In genomic region chr3:41200669-41201021, GRCh38 we compare ENCODE assay signal across 8 cellular contexts. TPM values are rescaled to one million over a fixed set of nuclear protein-coding genes. Genes with fewer than 3 reads are reported as not detected.
DNase-seq lines count a peak whose midpoint lies in the region; ATAC-seq, FAIRE-seq and TF ChIP-seq lines count a peak whose summit lies in the region.

No MANE protein-coding gene starts in this region.

- TF ChIP-seq EP300 in HepG2 (IDR thresholded peaks at IDR 0.05; ENCODE audit: low read depth in 2 of 2, low read length in 2 of 2), result no peak
- TF ChIP-seq EP300 in HepG2 (CRISPR knock-in tag; IDR thresholded peaks at IDR 0.05; ENCODE audit: borderline replicate concordance), result no peak

- no TSS peak for BruUV-seq in Panc1 (replicated peaks; lab: Mats Ljungman, UMichigan)
- BruUV-seq in HepG2 (replicated peaks; lab: Mats Ljungman, UMichigan), result no TSS peak

- intact Hi-C loops in Panc1 (cut with micrococcal nuclease; ENCODE audit: unreplicated experiment) (loop anchor here (5.0 kb wide), 1 partner anchor 618 kb away; no protein-coding TSS in a partner anchor), breast epithelium (cut with DNase I; ENCODE audit: low total_unique reads) (no loop called here), HepG2 (cut with micrococcal nuclease; ENCODE audit: unreplicated experiment) (loop anchor here (5.0 kb wide), 1 partner anchor 77 kb away; no protein-coding TSS in a partner anchor)

- H3K27ac ChIP-seq in Panc1 (ENCODE audit: low read length), result peak overlapping the region; percentile 85
- H3K27ac ChIP-seq in breast epithelium, result peak overlapping the region; percentile 99 to 100
- peak overlapping the region; percentile 69 for H3K27ac ChIP-seq in HepG2 (ENCODE audit: extremely low read length, insufficient read depth, low read length)
- H3K27ac ChIP-seq in substantia nigra (ENCODE audit: low read depth, low read length, poor library complexity, severe bottlenecking), result peak overlapping the region; percentile 46

- H3K9ac ChIP-seq in HepG2 (ENCODE audit: insufficient read depth, low read depth, low read length), result peak overlapping the region; percentile 84

- H3K27me3 ChIP-seq in Panc1 (ENCODE audit: control insufficient read depth, insufficient read depth, low read length) (no peaks in the 10 kb centered on the region), breast epithelium (no peaks in the 10 kb centered on the region), HepG2 (ENCODE audit: control insufficient read depth in 1 of 2, insufficient read depth in 2 of 2, low read length in 2 of 2) (peaks cover 0 to 5% of the 10 kb centered on the region in 2 experiments; a peak in 1 of 5 replicates)

- ATAC-seq in Panc1 (no peak), HepG2 (no peak), HG03045 (IDR thresholded peaks at IDR 0.05; ENCODE audit: unreplicated experiment) (no peak)

- TF ChIP-seq RAD21 in HepG2 (CRISPR knock-in tag; IDR thresholded peaks at IDR 0.05), result no peak

- peak; percentile 37 for FAIRE-seq in HepG2 (lab: Jason Lieb, UNC)

- H3K9me3 ChIP-seq in Panc1 (ENCODE audit: control insufficient read depth, insufficient read depth, low read depth, low read length) (no peaks in the 10 kb centered on the region), breast epithelium (no peaks in the 10 kb centered on the region), HepG2 (ENCODE audit: low read length) (no peaks in the 10 kb centered on the region)

- TF ChIP-seq CTCF in Panc1 (IDR thresholded peaks at IDR 0.05) (no peak), breast epithelium (IDR thresholded peaks at IDR 0.05) (no peak), HepG2 (CRISPR knock-in tag; IDR thresholded peaks at IDR 0.05) (no peak)

- H3K4me2 ChIP-seq in HepG2 (ENCODE audit: low read depth, low read length), result peak overlapping the region; percentile 87

- H3K79me2 ChIP-seq in HepG2 (ENCODE audit: insufficient read depth, low read length), result peaks cover 67% of the 10 kb centered on the region

- H3K4me3 ChIP-seq in Panc1 (ENCODE audit: low read depth in 2 of 2, low read length in 2 of 2), result peak overlapping the region; percentile 89 to 94
- peak overlapping the region; percentile 92 to 96 (median 96) for H3K4me3 ChIP-seq in breast epithelium
- H3K4me3 ChIP-seq in HepG2 (replicated peaks in 1 of 3; ENCODE audit: insufficient read depth in 1 of 3, low read depth in 2 of 3, low read length in 3 of 3), result peak overlapping the region; percentile 98 to 100 (median 99)

- peak; percentile 7 for DNase-seq in stimulated activated CD4-positive, alpha-beta T cell treated with anti-CD3 and anti-CD28 coated beads, Interleukin-1b, Interleukin-23, amount 100 ng/mL, for 48 hours
- no peak for DNase-seq in stimulated activated CD4-positive, alpha-beta T cell treated with anti-CD3 and anti-CD28 coated beads, Interleukin-12 subunit alpha, Interleukin-12 subunit beta, amount 100 ng/mL, for 4 hours
- no peak for DNase-seq in Panc1 (ENCODE audit: low read depth, low spot score)
- DNase-seq in breast epithelium (ENCODE audit: low spot score in 2 of 2), result peak in 1 of 2 donors; percentile 21
- peak; percentile 43 for DNase-seq in HepG2 (ENCODE audit: low spot score)
- DNase-seq in substantia nigra (lab: John Stamatoyannopoulos, UW), result peak in 13 of 49 donors; percentile 4 to 46 (median 11)
- DNase-seq in activated CD8-positive, alpha-beta memory T cell treated with anti-CD3 and anti-CD28 coated beads, Interleukin-2, amount 50 U/mL, for 4 hours, result no peak

- in situ Hi-C loops in Panc1 (cut with HindIII; ENCODE audit: low pct_unique_long_range_greater_than_20kb, low sequenced_read_pairs), result no loop called here
- in situ Hi-C loops in HepG2 (cut with HindIII; ENCODE audit: extremely low pct_ligation_motif_present, low pct_unique_long_range_greater_than_20kb), result loop anchor here (25.0 kb wide), 1 partner anchor 613 kb away; no protein-coding TSS in a partner anchor

- H3K4me1 ChIP-seq in Panc1 (ENCODE audit: control insufficient read depth, insufficient read depth, low read length) (peaks cover 24% of the 10 kb centered on the region), breast epithelium (peaks cover 0 to 18% of the 10 kb centered on the region in 2 donors), HepG2 (ENCODE audit: insufficient read depth, low read length) (peaks cover 41% of the 10 kb centered on the region)

- H3K36me3 ChIP-seq in Panc1 (ENCODE audit: control insufficient read depth, insufficient read depth, low read length) (peaks cover 2% of the 10 kb centered on the region; the same call in 1 of the 2 replicates), breast epithelium (no peaks in the 10 kb centered on the region), HepG2 (replicated peaks in 1 of 2; ENCODE audit: control insufficient read depth in 1 of 2, insufficient read depth in 2 of 2, low read length in 2 of 2) (no peaks in the 10 kb centered on the region)

- POLR2A ChIA-PET in Panc1 (lab: Charles Lee) (interaction anchor here (0.6 kb wide), 1 partner anchor 416 kb away, joined by 5 read pairs; no protein-coding TSS in a partner anchor), HepG2 (lab: Yijun Ruan, JAX) (interaction anchor here (0.9 to 3.7 kb wide), 8 partner anchors 8 to 892 kb away, joined by 3 to 26 read pairs (median 8); partner anchors contain the start of gene EIF1B)

- CTCF ChIA-PET in Panc1 (lab: Charles Lee), result no interaction called here
- CTCF ChIA-PET in HepG2 (lab: Yijun Ruan, JAX; ENCODE audit: low intra/inter-chr PET ratio, low total read pairs), result no interaction called here

- 0% methylated on average over 7 of the region's 7 CpGs for WGBS in HepG2 (ENCODE audit: low lambda C conversion rate)

- H2AFZ ChIP-seq in HepG2 (ENCODE audit: low read length), result no peak overlapping the region

- peaks cover 57% of the 10 kb centered on the region for H4K20me1 ChIP-seq in HepG2 (ENCODE audit: insufficient read depth, low read length)

- no peak for TF ChIP-seq POLR2A in breast epithelium (IDR thresholded peaks at IDR 0.05)
- no peak; a peak in 1 of 4 replicates for TF ChIP-seq POLR2A in HepG2 (IDR thresholded peaks at IDR 0.05; ENCODE audit: insufficient read depth in 1 of 2, low read depth in 2 of 2, low read length in 2 of 2)

TF ChIP-seq in HepG2, 621 proteins besides CTCF, POLR2A, EP300 and RAD21 (continues in another document):
- TF ChIP-seq TEAD3 (CRISPR knock-in tag; optimal IDR thresholded peaks at IDR 0.05; ENCODE audit: borderline replicate concordance) (peak; percentile 46), ASH2L (IDR thresholded peaks at IDR 0.05; ENCODE audit: insufficient read length, low read depth, low read length) (peak; percentile 40), RBFOX2 (IDR thresholded peaks at IDR 0.05; ENCODE audit: low read depth, low read length) (peak; percentile 53; the same call in 1 of the 2 replicates), SOX6 (IDR thresholded peaks at IDR 0.05) (no peak), SOX6 (CRISPR knock-in tag; IDR thresholded peaks at IDR 0.05) (0 out of 2 replicates have a peak, but pooled peaks have one; percentile 18), AHR (CRISPR knock-in tag; IDR thresholded peaks at IDR 0.05) (no peak), SAP130 (CRISPR knock-in tag; IDR thresholded peaks at IDR 0.05; ENCODE audit: low read depth) (peak; percentile 63), ZNF746 (CRISPR knock-in tag; IDR thresholded peaks at IDR 0.05) (no peak), ZBTB7A (CRISPR knock-in tag; IDR thresholded peaks at IDR 0.05) (no peak), SSRP1 (CRISPR knock-in tag; IDR thresholded peaks at IDR 0.05) (0 out of 2 replicates have a peak, but pooled peaks have one; percentile 4)
- TF ChIP-seq, protein P1, sequence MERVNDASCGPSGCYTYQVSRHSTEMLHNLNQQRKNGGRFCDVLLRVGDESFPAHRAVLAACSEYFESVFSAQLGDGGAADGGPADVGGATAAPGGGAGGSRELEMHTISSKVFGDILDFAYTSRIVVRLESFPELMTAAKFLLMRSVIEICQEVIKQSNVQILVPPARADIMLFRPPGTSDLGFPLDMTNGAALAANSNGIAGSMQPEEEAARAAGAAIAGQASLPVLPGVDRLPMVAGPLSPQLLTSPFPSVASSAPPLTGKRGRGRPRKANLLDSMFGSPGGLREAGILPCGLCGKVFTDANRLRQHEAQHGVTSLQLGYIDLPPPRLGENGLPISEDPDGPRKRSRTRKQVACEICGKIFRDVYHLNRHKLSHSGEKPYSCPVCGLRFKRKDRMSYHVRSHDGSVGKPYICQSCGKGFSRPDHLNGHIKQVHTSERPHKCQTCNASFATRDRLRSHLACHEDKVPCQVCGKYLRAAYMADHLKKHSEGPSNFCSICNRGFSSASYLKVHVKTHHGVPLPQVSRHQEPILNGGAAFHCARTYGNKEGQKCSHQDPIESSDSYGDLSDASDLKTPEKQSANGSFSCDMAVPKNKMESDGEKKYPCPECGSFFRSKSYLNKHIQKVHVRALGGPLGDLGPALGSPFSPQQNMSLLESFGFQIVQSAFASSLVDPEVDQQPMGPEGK (CRISPR knock-in tag; IDR thresholded peaks at IDR 0.05), result peak; percentile 24; the same call in 1 of the 2 replicates

RNA-seq across cellular contexts. Expression of gene CTNNB1, which starts 1.3 kb away (rescaled TPM):
- total RNA-seq in Panc1 (2021; ENCODE audit: unreplicated experiment) (186 TPM), breast epithelium (100 to 1,000 TPM; 419 to 687 (median 617) TPM), HepG2 (2016; rRNA removed; fragmentation: Illumina TruSeq; extraction: Trizol) (489 and 700 TPM in 2 replicates)
- 192 TPM for polyA plus RNA-seq in Panc1 (2012; ENCODE audit: insufficient read length)
- 50.2 and 54.9 TPM in 2 replicates for total RNA-seq in HepG2 (2016; cell fraction: cytosol; rRNA removed; fragmentation: Illumina TruSeq; extraction: Trizol; ENCODE audit: low read depth)
- total RNA-seq in HepG2 (2016; cell fraction: insoluble cytoplasmic fraction; rRNA removed; fragmentation: Illumina TruSeq; extraction: Trizol), result 488 and 720 TPM in 2 replicates
- 94.6 and 98.6 TPM in 2 replicates for total RNA-seq in HepG2 (2016; cell fraction: membrane; rRNA removed; fragmentation: Illumina TruSeq; extraction: Trizol)
- 268 and 292 TPM in 2 replicates for total RNA-seq in HepG2 (2016; cell fraction: nucleus; rRNA removed; fragmentation: Illumina TruSeq; extraction: Trizol)
- polyA plus RNA-seq in HepG2 (2011; rRNA removed), result 398 and 417 TPM in 2 replicates
- polyA plus RNA-seq in HepG2 (2011; cell fraction: cytosol; rRNA removed), result 460 and 473 TPM in 2 replicates
- 417 and 480 TPM in 2 replicates for polyA plus RNA-seq in HepG2 (2011; cell fraction: nucleus; rRNA removed)
- polyA plus RNA-seq in HepG2 (2012), result 229 and 276 TPM in 2 replicates
- 7.0 and 9.4 TPM in 2 replicates for polyA plus RNA-seq in HepG2 (2016; cell fraction: cytosol; fragmentation: Illumina TruSeq; extraction: Trizol; ENCODE audit: low read depth)
- polyA plus RNA-seq in HepG2 (2016; cell fraction: insoluble cytoplasmic fraction; fragmentation: Illumina TruSeq; extraction: Trizol; ENCODE audit: low read depth), result 347 and 367 TPM in 2 replicates
- 21.8 and 23.3 TPM in 2 replicates for polyA plus RNA-seq in HepG2 (2016; cell fraction: membrane; fragmentation: Illumina TruSeq; extraction: Trizol; ENCODE audit: low read depth)
- polyA plus RNA-seq in HepG2 (2016; cell fraction: nucleus; fragmentation: Illumina TruSeq; extraction: Trizol; ENCODE audit: insufficient read depth, low read depth), result 235 and 254 TPM in 2 replicates
- polyA minus RNA-seq in HepG2 (2011; rRNA and poly(A)+ RNA removed; ENCODE audit: low replicate concordance), result 1,533 and 3,275 TPM in 2 replicates
- polyA minus RNA-seq in HepG2 (2011; cell fraction: cytosol; rRNA and poly(A)+ RNA removed), result 616 and 632 TPM in 2 replicates
- 538 and 639 TPM in 2 replicates for polyA minus RNA-seq in HepG2 (2011; cell fraction: nucleus; rRNA and poly(A)+ RNA removed)

Comparison
In these comparisons a context has a peak if more than half of its experiments do, and no peak if none do; other contexts are left out.
1. DNase-seq: peak in stimulated activated CD4-positive, alpha-beta T cell treated with anti-CD3 and anti-CD28 coated beads, Interleukin-1b, Interleukin-23, amount 100 ng/mL, for 48 hours (single experiment) and HepG2 (single experiment); none in stimulated activated CD4-positive, alpha-beta T cell treated with anti-CD3 and anti-CD28 coated beads, Interleukin-12 subunit alpha, Interleukin-12 subunit beta, amount 100 ng/mL, for 4 hours (single experiment), Panc1 (single experiment) and activated CD8-positive, alpha-beta memory T cell treated with anti-CD3 and anti-CD28 coated beads, Interleukin-2, amount 50 U/mL, for 4 hours (single experiment).
2. H3K27ac ChIP-seq: peak in every context shown above with its lines; median percentile 100 in breast epithelium; 85 in Panc1; 69 in HepG2; 46 in substantia nigra.
3. Peak in every context shown above with its lines, with median percentiles within 50 percentile points of each other: H3K4me3 ChIP-seq.